In genomic region chr1:148150945-148151879, GRCh38 we compare ENCODE assay signal across 8 cellular contexts. TPM values are rescaled to one million over a fixed set of nuclear protein-coding genes. Genes with fewer than 3 reads are reported as not detected.
A peak's percentile ranks its signal among the peaks of the same experiment; 100 is the strongest.
DNase-seq lines count a peak whose midpoint lies in the region; ATAC-seq and TF ChIP-seq lines count a peak whose summit lies in the region.
"Not testable (repeated sequence)": the region's sequence is repeated elsewhere in the genome, so short reads cannot be mapped to it uniquely, and the experiment has no call there.

No MANE protein-coding gene starts in this region.

- H3K9me3 ChIP-seq in BLaER1 treated with 17β-estradiol and CSF1 and Interleukin-3, amounts not matched to agents 10 nM and 100 nM (replicated peaks in 1 of 11); duodenal mucosa (ENCODE audit: control insufficient read depth in 1 of 2, low read length in 2 of 2); gastrocnemius medialis: not testable (repeated sequence)

- H3K4me3 ChIP-seq in BLaER1 treated with 17β-estradiol and CSF1 and Interleukin-3, amounts not matched to agents 10 nM and 100 nM: peak overlapping the region; percentile 62 to 80 (median 76)
- peak overlapping the region; percentile 66 to 72 for H3K4me3 ChIP-seq in duodenal mucosa (ENCODE audit: low read depth in 1 of 2, low read length in 2 of 2)
- H3K4me3 ChIP-seq in gastrocnemius medialis: peak overlapping the region; percentile 70 to 87 (median 71)

- not testable (repeated sequence) for H3K27me3 ChIP-seq in BLaER1 treated with 17β-estradiol and CSF1 and Interleukin-3, amounts not matched to agents 10 nM and 100 nM; duodenal mucosa (ENCODE audit: control insufficient read depth in 1 of 2, insufficient read depth in 2 of 2, low read length in 2 of 2); gastrocnemius medialis

- H3K27ac ChIP-seq in BLaER1 treated with 17β-estradiol and CSF1 and Interleukin-3, amounts not matched to agents 10 nM and 100 nM: peak overlapping the region; percentile 52 to 81 (median 74); a peak in 20 of 22 replicates
- not testable (repeated sequence) for H3K27ac ChIP-seq in duodenal mucosa (ENCODE audit: low read depth, low read length)
- peak overlapping the region; percentile 26 to 70 (median 69) for H3K27ac ChIP-seq in gastrocnemius medialis

- H3K27me3 Mint-ChIP-seq in activated CD4-positive, alpha-beta memory T cell treated with anti-CD3 and anti-CD28 coated beads for 36 hours: not testable (repeated sequence)

- TF ChIP-seq CTCF in gastrocnemius medialis (IDR thresholded peaks at IDR 0.05 in 4 of 5, conservative IDR thresholded peaks at IDR 0.05 in 1 of 5): not testable (repeated sequence)

- in situ Hi-C loops in gastrocnemius medialis (cut with MboI; ENCODE audit: low sequenced_read_pairs in 4 of 4): not testable (repeated sequence)

- H4K20me1 ChIP-seq in BLaER1 treated with 17β-estradiol and CSF1 and Interleukin-3, amounts not matched to agents 10 nM and 100 nM: peaks cover 0 to 35% (median 4%) of the 10 kb centered on the region in 11 experiments; a peak in 9 of 22 replicates

- peak overlapping the region; percentile 95 for H3K4me3 Mint-ChIP-seq in activated CD4-positive, alpha-beta memory T cell treated with anti-CD3 and anti-CD28 coated beads for 36 hours

- H3K4me1 ChIP-seq in BLaER1 treated with 17β-estradiol and CSF1 and Interleukin-3, amounts not matched to agents 10 nM and 100 nM; duodenal mucosa (ENCODE audit: control insufficient read depth in 1 of 2, insufficient read depth in 2 of 2, low read length in 2 of 2); gastrocnemius medialis: not testable (repeated sequence)

- CTCF ChIA-PET in activated CD4-positive, alpha-beta memory T cell treated with anti-CD3 and anti-CD28 coated beads for 36 hours (lab: Charles Lee): not testable (repeated sequence)

- not testable (repeated sequence) for TF ChIP-seq POLR2A in gastrocnemius medialis (IDR thresholded peaks at IDR 0.05)

- peak overlapping the region; percentile 77 to 87 (median 84) for H3K9ac ChIP-seq in BLaER1 treated with 17β-estradiol and CSF1 and Interleukin-3, amounts not matched to agents 10 nM and 100 nM
- peak overlapping the region; percentile 10 to 43 for H3K9ac ChIP-seq in duodenal mucosa (ENCODE audit: low read depth in 1 of 2, low read length in 2 of 2)

- not testable (repeated sequence) for H3K9me3 Mint-ChIP-seq in activated CD4-positive, alpha-beta memory T cell treated with anti-CD3 and anti-CD28 coated beads for 36 hours

- H3K4me1 Mint-ChIP-seq in activated CD4-positive, alpha-beta memory T cell treated with anti-CD3 and anti-CD28 coated beads for 36 hours (ENCODE audit: low read depth): peaks cover 12% of the 10 kb centered on the region

- DNase-seq in NCI-H2171 treated with DMSO at 0.1 percent for 48 hours (lab: John Stamatoyannopoulos, UW) (peak; percentile 3), kidney glomerular epithelial cell (lab: John Stamatoyannopoulos, UW) (peak; percentile 61), gastrocnemius medialis (peak in 1 of 2 donors; percentile 26)
- DNase-seq in activated CD4-positive, alpha-beta memory T cell treated with anti-CD3 and anti-CD28 coated beads for 36 hours: peak; percentile 36

- H3K27ac Mint-ChIP-seq in activated CD4-positive, alpha-beta memory T cell treated with anti-CD3 and anti-CD28 coated beads for 36 hours: not testable (repeated sequence)

- peak overlapping the region; percentile 80 to 93 (median 87) for H3K4me2 ChIP-seq in BLaER1 treated with 17β-estradiol and CSF1 and Interleukin-3, amounts not matched to agents 10 nM and 100 nM

- H3K36me3 Mint-ChIP-seq in activated CD4-positive, alpha-beta memory T cell treated with anti-CD3 and anti-CD28 coated beads for 36 hours: not testable (repeated sequence)

- ATAC-seq in GM19328 (IDR thresholded peaks at IDR 0.05; ENCODE audit: unreplicated experiment) (peak; percentile 17), HG03045 (IDR thresholded peaks at IDR 0.05; ENCODE audit: unreplicated experiment) (peak; percentile 34), gastrocnemius medialis (peak; percentile 59 to 69)

- not testable (repeated sequence) for H3K36me3 ChIP-seq in BLaER1 treated with 17β-estradiol and CSF1 and Interleukin-3, amounts not matched to agents 10 nM and 100 nM; duodenal mucosa (ENCODE audit: control insufficient read depth in 1 of 2, insufficient read depth in 2 of 2, low read length in 2 of 2); gastrocnemius medialis

- intact Hi-C loops in activated CD4-positive, alpha-beta memory T cell treated with anti-CD3 and anti-CD28 coated beads for 36 hours (cut with micrococcal nuclease); gastrocnemius medialis (cut with DNase I; ENCODE audit: low total_unique reads): not testable (repeated sequence)

- POLR2A ChIA-PET in activated CD4-positive, alpha-beta memory T cell treated with anti-CD3 and anti-CD28 coated beads for 36 hours (lab: Charles Lee): not testable (repeated sequence)

RNA-seq across cellular contexts. Expression of gene NBPF11, which starts 0.9 kb away (rescaled TPM):
- total RNA-seq in activated CD4-positive, alpha-beta memory T cell treated with anti-CD3 and anti-CD28 coated beads for 36 hours: 1 to 10 TPM; 6.9 to 7.8 TPM
- total RNA-seq in gastrocnemius medialis: 1 to 10 TPM in 2 of 4 donors, under 1 TPM in 2; 0.58 to 1.8 (median 1.3) TPM
